In the genomic region with DNA sequence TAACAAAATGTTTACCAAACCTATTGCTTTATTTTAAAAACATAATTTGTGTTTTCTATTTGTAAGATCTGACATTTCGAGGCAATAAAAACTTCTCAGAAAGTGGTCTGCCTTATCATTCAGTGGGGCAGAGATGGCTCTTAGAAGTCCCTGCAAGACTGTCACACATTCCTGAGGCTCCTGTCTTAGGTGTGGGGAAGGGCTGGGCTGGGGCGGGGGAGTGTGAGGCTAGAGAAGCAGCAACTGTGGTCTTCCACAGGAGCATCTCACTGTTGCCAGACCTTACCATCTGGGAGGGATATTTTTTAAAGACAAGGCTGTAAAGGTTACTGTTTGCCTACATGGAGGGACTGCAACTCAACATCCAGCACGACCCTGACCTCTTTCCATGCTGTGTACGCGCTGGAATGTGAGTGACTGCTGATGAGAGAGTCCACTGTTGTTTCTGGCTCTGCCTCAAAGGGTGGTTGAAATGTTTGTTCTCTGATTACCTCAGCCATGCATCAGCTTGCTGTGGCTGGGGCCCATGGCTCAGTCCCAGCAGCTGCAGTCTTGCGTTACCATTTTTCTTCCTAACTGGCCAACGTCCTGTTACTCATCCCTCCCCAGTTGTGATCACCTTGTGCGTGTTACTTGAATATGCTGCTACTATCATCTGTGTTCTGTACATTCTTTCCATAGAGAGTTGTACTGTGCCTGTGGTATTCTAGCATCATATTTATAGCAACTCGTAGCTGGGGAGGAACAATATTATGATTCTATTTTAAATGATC, we compare ENCODE assay signal across 10 cellular contexts. TPM values are rescaled to one million over a fixed set of nuclear protein-coding genes. Genes with fewer than 3 reads are reported as not detected.
DNase-seq lines count a peak whose midpoint lies in the region; ATAC-seq, FAIRE-seq and TF ChIP-seq lines count a peak whose summit lies in the region.
"Had no signal": no experiment of that assay in that cellular context is flagged by ENCODE, and none has a peak within 500 bp of the region (broad histone marks: within the 10 kb centered on the region; RNA-seq: fewer than 3 reads in every experiment).

No MANE protein-coding gene starts in this region.

- DNase-seq in LNCaP clone FGC (ENCODE audit: low read depth) (peak; percentile 91), bronchial epithelial cell (ENCODE audit: low read depth) (peak; percentile 95), lung (ENCODE audit: low spot score) (peak; percentile 67), occipital lobe (lab: John Stamatoyannopoulos, UW) (no peak), CD1c-positive myeloid dendritic cell (ENCODE audit: extremely low spot score) (no peak), NOMO-1 (lab: John Stamatoyannopoulos, UW; ENCODE audit: unreplicated experiment in 2 of 2) (no peak), ecto neural progenitor cell (ENCODE audit: low spot score) (no peak)
- DNase-seq: naive B cell, NCI-H510A treated with DMSO at 0.1 percent for 48 hours had no signal

- peaks cover 44% of the 10 kb centered on the region for H3K4me1 ChIP-seq in ACC112 (ENCODE audit: control insufficient read depth, insufficient read depth, low read length, unreplicated experiment)
- peaks cover 0 to 8% of the 10 kb centered on the region in 2 donors for H3K4me1 ChIP-seq in lung (ENCODE audit: control insufficient read depth in 2 of 2, insufficient read depth in 2 of 2, low read length in 2 of 2)

- peak; percentile 93 for FAIRE-seq in bronchial epithelial cell (lab: Jason Lieb, UNC)

- H3K36me3 ChIP-seq in ACC112 (ENCODE audit: insufficient read depth, low read length) (peaks cover 19% of the 10 kb centered on the region), bronchial epithelial cell (ENCODE audit: control insufficient read depth, insufficient read depth, low read length) (peaks cover 6% of the 10 kb centered on the region), lung (ENCODE audit: control insufficient read depth in 2 of 2, insufficient read depth in 2 of 2, low read length in 2 of 2) (peaks cover 6 to 24% of the 10 kb centered on the region in 2 donors)

- H3K27ac ChIP-seq in ACC112 (ENCODE audit: low read depth, low read length), result peak overlapping the region; percentile 93
- H3K27ac ChIP-seq in lung (ENCODE audit: low read depth in 1 of 2, low read length in 1 of 2), result peak overlapping the region; percentile 42 to 57

- H3K27me3 ChIP-seq in ACC112 (ENCODE audit: insufficient read depth, low read length) (no peaks in the 10 kb centered on the region), bronchial epithelial cell (ENCODE audit: control insufficient read depth, insufficient read depth, low read length) (no peaks in the 10 kb centered on the region), lung (ENCODE audit: control insufficient read depth, insufficient read depth) (no peaks in the 10 kb centered on the region)

- peak; percentile 70 for ATAC-seq in lung (ENCODE audit: insufficient read depth, low FRiP score)

- 54 to 73% methylated on average over 9 of the region's 9 CpGs for WGBS in lung, 2 donors

- no peak overlapping the region for H2AFZ ChIP-seq in ACC112 (ENCODE audit: low read length, unreplicated experiment)

- H3K4me3 ChIP-seq in ACC112 (ENCODE audit: low read depth, low read length) (peak overlapping the region; percentile 30; the same call in 1 of the 2 replicates), LNCaP clone FGC (ENCODE audit: low read depth, low read length) (no peak overlapping the region), bronchial epithelial cell (ENCODE audit: low read depth, low read length) (no peak overlapping the region), lung (no peak overlapping the region)

- TF ChIP-seq CTCF in LNCaP clone FGC (IDR thresholded peaks at IDR 0.05; ENCODE audit: control insufficient read depth, extremely low read depth, insufficient read depth) (no peak), bronchial epithelial cell (IDR thresholded peaks at IDR 0.05; ENCODE audit: insufficient read depth, low read length, severe bottlenecking) (no peak), lung (IDR thresholded peaks at IDR 0.05; ENCODE audit: control extremely low read depth, extremely low read depth) (no peak)

- H3K79me2 ChIP-seq in ACC112 (ENCODE audit: control insufficient read depth, insufficient read depth, low read length, unreplicated experiment), result no peaks in the 10 kb centered on the region

- no peaks in the 10 kb centered on the region for H3K9me3 ChIP-seq in lung (ENCODE audit: control insufficient read depth in 2 of 2, insufficient read depth in 1 of 2, low read length in 1 of 2)

RNA-seq across cellular contexts. Expression of a gene that starts 12.4 kb away (rescaled TPM):
- total RNA-seq in bronchial epithelial cell (3.6 and 4.2 TPM in 2 replicates), lung (10 to 100 TPM; 13.6 to 41.1 TPM), occipital lobe (9.2 TPM)
- polyA plus RNA-seq in lung, result 10 to 100 TPM; 39.3 to 67.2 TPM

RNA-seq across cellular contexts. Expression of a gene that starts 12.8 kb away (rescaled TPM):
- total RNA-seq in bronchial epithelial cell, result 15.5 and 20.0 TPM in 2 replicates
- 10 to 100 TPM; 45.3 to 58.6 TPM for total RNA-seq in lung
- polyA plus RNA-seq in lung, result 10 to 100 TPM; 10.3 to 12.2 TPM
- 36.7 TPM for total RNA-seq in occipital lobe

Comparison
In these comparisons a context has a peak if more than half of its experiments do, and no peak if none do; other contexts are left out.
1. DNase-seq: peak in LNCaP clone FGC (single experiment), bronchial epithelial cell (single experiment) and lung (single experiment); none in occipital lobe (single experiment), CD1c-positive myeloid dendritic cell (single experiment), NOMO-1 (0 of 2) and ecto neural progenitor cell (single experiment).